Comparison of ENCODE assay signal across 3 cellular contexts in the genomic region with DNA sequence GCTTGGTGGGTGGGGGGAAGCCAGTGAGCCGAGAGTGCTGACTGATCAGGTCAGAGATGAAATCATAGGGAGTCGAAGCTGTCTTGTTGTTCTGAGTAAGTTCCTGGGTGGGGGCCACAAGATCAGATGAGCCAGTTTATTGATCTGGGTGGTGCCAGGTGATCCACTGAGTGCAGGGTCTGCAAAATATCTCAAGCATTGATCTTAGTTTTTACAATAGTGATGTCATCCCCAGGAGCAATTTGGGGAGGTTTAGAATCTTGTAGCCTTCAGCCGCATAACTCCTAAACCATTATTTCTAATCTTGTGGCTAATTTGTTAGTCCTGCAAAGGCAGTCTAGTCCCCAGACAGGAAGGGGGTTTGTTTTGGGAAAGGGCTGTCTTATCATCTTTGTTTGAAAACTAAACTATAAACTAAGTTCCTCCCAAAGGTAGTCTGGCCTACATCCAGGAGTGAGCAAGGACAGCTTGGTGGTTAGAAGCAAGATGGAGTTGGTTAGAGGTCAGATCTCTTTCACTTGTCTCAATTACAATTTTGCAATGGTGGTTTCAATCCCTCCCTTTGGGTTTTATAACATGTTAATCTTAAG.
TF ChIP-seq lines count a peak whose summit lies in the region.

No MANE protein-coding gene starts in this region.

TF ChIP-seq in GM23338, 12 proteins besides CTCF, POLR2A, EP300 and RAD21 (continued from another document and continues in another):
- TF ChIP-seq ZNF114 (CRISPR knock-in tag; IDR thresholded peaks at IDR 0.05): no peak
- TF ChIP-seq, protein P1, sequence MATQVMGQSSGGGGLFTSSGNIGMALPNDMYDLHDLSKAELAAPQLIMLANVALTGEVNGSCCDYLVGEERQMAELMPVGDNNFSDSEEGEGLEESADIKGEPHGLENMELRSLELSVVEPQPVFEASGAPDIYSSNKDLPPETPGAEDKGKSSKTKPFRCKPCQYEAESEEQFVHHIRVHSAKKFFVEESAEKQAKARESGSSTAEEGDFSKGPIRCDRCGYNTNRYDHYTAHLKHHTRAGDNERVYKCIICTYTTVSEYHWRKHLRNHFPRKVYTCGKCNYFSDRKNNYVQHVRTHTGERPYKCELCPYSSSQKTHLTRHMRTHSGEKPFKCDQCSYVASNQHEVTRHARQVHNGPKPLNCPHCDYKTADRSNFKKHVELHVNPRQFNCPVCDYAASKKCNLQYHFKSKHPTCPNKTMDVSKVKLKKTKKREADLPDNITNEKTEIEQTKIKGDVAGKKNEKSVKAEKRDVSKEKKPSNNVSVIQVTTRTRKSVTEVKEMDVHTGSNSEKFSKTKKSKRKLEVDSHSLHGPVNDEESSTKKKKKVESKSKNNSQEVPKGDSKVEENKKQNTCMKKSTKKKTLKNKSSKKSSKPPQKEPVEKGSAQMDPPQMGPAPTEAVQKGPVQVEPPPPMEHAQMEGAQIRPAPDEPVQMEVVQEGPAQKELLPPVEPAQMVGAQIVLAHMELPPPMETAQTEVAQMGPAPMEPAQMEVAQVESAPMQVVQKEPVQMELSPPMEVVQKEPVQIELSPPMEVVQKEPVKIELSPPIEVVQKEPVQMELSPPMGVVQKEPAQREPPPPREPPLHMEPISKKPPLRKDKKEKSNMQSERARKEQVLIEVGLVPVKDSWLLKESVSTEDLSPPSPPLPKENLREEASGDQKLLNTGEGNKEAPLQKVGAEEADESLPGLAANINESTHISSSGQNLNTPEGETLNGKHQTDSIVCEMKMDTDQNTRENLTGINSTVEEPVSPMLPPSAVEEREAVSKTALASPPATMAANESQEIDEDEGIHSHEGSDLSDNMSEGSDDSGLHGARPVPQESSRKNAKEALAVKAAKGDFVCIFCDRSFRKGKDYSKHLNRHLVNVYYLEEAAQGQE (IDR thresholded peaks at IDR 0.05; ENCODE audit: unreplicated experiment): no peak
- TF ChIP-seq CREB1 (CRISPR knock-in tag; IDR thresholded peaks at IDR 0.05; ENCODE audit: low read depth): no peak
- TF ChIP-seq NANOG (IDR thresholded peaks at IDR 0.05; ENCODE audit: borderline replicate concordance): no peak

TF ChIP-seq in HEK293, 187 proteins besides CTCF, POLR2A, EP300 and RAD21 (continued from another document):
- TF ChIP-seq ZNF239 (tag by site-specific recombination; IDR thresholded peaks at IDR 0.05) (no peak), ATF2 (tag by site-specific recombination; IDR thresholded peaks at IDR 0.05; ENCODE audit: low read depth) (peak; percentile 35; the same call in 1 of the 2 replicates)

TF ChIP-seq in K562, 482 proteins besides CTCF, POLR2A, EP300 and RAD21 (continued from another document and continues in another):
- TF ChIP-seq NR2C1 (IDR thresholded peaks at IDR 0.05): no peak
- TF ChIP-seq NR2C1 (tag; IDR thresholded peaks at IDR 0.05): peak; percentile 49; the same call in 1 of the 2 replicates
- TF ChIP-seq, protein P2, sequence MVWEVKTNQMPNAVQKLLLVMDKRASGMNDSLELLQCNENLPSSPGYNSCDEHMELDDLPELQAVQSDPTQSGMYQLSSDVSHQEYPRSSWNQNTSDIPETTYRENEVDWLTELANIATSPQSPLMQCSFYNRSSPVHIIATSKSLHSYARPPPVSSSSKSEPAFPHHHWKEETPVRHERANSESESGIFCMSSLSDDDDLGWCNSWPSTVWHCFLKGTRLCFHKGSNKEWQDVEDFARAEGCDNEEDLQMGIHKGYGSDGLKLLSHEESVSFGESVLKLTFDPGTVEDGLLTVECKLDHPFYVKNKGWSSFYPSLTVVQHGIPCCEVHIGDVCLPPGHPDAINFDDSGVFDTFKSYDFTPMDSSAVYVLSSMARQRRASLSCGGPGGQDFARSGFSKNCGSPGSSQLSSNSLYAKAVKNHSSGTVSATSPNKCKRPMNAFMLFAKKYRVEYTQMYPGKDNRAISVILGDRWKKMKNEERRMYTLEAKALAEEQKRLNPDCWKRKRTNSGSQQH (CRISPR knock-in tag; IDR thresholded peaks at IDR 0.05): no peak
- 0 out of 2 replicates have a peak, but pooled peaks have one; percentile 56 for TF ChIP-seq SMAD4 (CRISPR knock-in tag; conservative IDR thresholded peaks at IDR 0.05)
- TF ChIP-seq, protein P3, sequence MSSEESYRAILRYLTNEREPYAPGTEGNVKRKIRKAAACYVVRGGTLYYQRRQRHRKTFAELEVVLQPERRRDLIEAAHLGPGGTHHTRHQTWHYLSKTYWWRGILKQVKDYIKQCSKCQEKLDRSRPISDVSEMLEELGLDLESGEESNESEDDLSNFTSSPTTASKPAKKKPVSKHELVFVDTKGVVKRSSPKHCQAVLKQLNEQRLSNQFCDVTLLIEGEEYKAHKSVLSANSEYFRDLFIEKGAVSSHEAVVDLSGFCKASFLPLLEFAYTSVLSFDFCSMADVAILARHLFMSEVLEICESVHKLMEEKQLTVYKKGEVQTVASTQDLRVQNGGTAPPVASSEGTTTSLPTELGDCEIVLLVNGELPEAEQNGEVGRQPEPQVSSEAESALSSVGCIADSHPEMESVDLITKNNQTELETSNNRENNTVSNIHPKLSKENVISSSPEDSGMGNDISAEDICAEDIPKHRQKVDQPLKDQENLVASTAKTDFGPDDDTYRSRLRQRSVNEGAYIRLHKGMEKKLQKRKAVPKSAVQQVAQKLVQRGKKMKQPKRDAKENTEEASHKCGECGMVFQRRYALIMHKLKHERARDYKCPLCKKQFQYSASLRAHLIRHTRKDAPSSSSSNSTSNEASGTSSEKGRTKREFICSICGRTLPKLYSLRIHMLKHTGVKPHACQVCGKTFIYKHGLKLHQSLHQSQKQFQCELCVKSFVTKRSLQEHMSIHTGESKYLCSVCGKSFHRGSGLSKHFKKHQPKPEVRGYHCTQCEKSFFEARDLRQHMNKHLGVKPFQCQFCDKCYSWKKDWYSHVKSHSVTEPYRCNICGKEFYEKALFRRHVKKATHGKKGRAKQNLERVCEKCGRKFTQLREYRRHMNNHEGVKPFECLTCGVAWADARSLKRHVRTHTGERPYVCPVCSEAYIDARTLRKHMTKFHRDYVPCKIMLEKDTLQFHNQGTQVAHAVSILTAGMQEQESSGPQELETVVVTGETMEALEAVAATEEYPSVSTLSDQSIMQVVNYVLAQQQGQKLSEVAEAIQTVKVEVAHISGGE (CRISPR knock-in tag; IDR thresholded peaks at IDR 0.05): 0 out of 6 replicates have a peak, but pooled peaks of 1 of the 3 experiments have one; percentile 24
- TF ChIP-seq ESRRA (IDR thresholded peaks at IDR 0.05; ENCODE audit: borderline replicate concordance, low read depth): peak; percentile 47; the same call in 1 of the 2 replicates
- TF ChIP-seq ATF7 (IDR thresholded peaks at IDR 0.05): peak; percentile 66; the same call in 1 of the 2 replicates
- TF ChIP-seq CAMTA2 (CRISPR knock-in tag; conservative IDR thresholded peaks at IDR 0.05): no peak
- no peak for TF ChIP-seq NFXL1 (CRISPR knock-in tag; IDR thresholded peaks at IDR 0.05)
- TF ChIP-seq MEIS2 (IDR thresholded peaks at IDR 0.05; ENCODE audit: partially characterized antibody): peak; percentile 0
- TF ChIP-seq, protein P4, sequence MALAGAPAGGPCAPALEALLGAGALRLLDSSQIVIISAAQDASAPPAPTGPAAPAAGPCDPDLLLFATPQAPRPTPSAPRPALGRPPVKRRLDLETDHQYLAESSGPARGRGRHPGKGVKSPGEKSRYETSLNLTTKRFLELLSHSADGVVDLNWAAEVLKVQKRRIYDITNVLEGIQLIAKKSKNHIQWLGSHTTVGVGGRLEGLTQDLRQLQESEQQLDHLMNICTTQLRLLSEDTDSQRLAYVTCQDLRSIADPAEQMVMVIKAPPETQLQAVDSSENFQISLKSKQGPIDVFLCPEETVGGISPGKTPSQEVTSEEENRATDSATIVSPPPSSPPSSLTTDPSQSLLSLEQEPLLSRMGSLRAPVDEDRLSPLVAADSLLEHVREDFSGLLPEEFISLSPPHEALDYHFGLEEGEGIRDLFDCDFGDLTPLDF (CRISPR knock-in tag; IDR thresholded peaks at IDR 0.05): no peak
- no peak for TF ChIP-seq GTF3C2 (IDR thresholded peaks at IDR 0.05; ENCODE audit: borderline replicate concordance, extremely low read depth, insufficient read length)
- no peak for TF ChIP-seq RUNX1 (IDR thresholded peaks at IDR 0.05; ENCODE audit: low read depth)
- TF ChIP-seq CUX1 (CRISPR knock-in tag; IDR thresholded peaks at IDR 0.05): no peak; the same call in 1 of the 2 replicates
- peak; percentile 36 for TF ChIP-seq NFIC (IDR thresholded peaks at IDR 0.05)
- no peak for TF ChIP-seq KDM5B (IDR thresholded peaks at IDR 0.05; ENCODE audit: insufficient replicate concordance, low read depth, low read length)
- no peak for TF ChIP-seq YBX1 (IDR thresholded peaks at IDR 0.05)
- TF ChIP-seq RBM25 (IDR thresholded peaks at IDR 0.05; ENCODE audit: low read depth, low read length, severe bottlenecking): no peak
- TF ChIP-seq SMARCE1 (IDR thresholded peaks at IDR 0.05): no peak
- no peak for TF ChIP-seq MCM2 (IDR thresholded peaks at IDR 0.05; ENCODE audit: low read depth)
- peak; percentile 94 for TF ChIP-seq HMBOX1 (IDR thresholded peaks at IDR 0.05)
- TF ChIP-seq TEAD2 (tag; IDR thresholded peaks at IDR 0.05): no peak
- TF ChIP-seq, protein P5, sequence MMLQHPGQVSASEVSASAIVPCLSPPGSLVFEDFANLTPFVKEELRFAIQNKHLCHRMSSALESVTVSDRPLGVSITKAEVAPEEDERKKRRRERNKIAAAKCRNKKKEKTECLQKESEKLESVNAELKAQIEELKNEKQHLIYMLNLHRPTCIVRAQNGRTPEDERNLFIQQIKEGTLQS (IDR thresholded peaks at IDR 0.05): peak; percentile 71
- TF ChIP-seq, protein P5 (CRISPR knock-in tag; conservative IDR thresholded peaks at IDR 0.05): no peak
- TF ChIP-seq POLR2AphosphoS5 (IDR thresholded peaks at IDR 0.05; ENCODE audit: control insufficient read depth, insufficient read depth, low read depth, low read length): no peak
